ENCODE assay signal across 12 cellular contexts in genomic region chr2:183010112-183010511, GRCh38. TPM values are rescaled to one million over a fixed set of nuclear protein-coding genes. Genes with fewer than 3 reads are reported as not detected.
DNase-seq lines count a peak whose midpoint lies in the region; ATAC-seq and TF ChIP-seq lines count a peak whose summit lies in the region.
"Had no signal": no experiment of that assay in that cellular context is flagged by ENCODE, and none has a peak within 500 bp of the region (broad histone marks: within the 10 kb centered on the region; RNA-seq: fewer than 3 reads in every experiment).

No MANE protein-coding gene starts in this region.

- H3K9me3 ChIP-seq in upper lobe of left lung, result no peaks in the 10 kb centered on the region

- WGBS in upper lobe of left lung, 2 donors, result 75 to 78% methylated on average over 5 of the region's 5 CpGs

- H3K4me3 Mint-ChIP-seq in mesothelial cell of epicardium, result no peak overlapping the region
- no peak overlapping the region for H3K4me3 Mint-ChIP-seq in activated T-cell treated with anti-CD3 and anti-CD28 coated beads, Interleukin-2, amount 50 U/mL, for 72 hours
- H3K4me3 Mint-ChIP-seq: stimulated activated effector memory CD8-positive, alpha-beta T cell treated with anti-CD3 and anti-CD28 coated beads, Interleukin-12 subunit alpha, Interleukin-12 subunit beta, amount 100 ng/mL, for 72 hours had no signal

- no peak for TF ChIP-seq POLR2A in upper lobe of left lung (IDR thresholded peaks at IDR 0.05)

- H3K4me3 ChIP-seq in upper lobe of left lung, result no peak overlapping the region

- H3K27ac ChIP-seq in upper lobe of left lung, result no peak overlapping the region

- ATAC-seq in upper lobe of left lung (ENCODE audit: low FRiP score in 2 of 2), result no peak
- ATAC-seq in activated T-cell treated with anti-CD3 and anti-CD28 coated beads, Interleukin-2, amount 50 U/mL, for 72 hours (replicated peaks in 1 of 2), result no peak
- ATAC-seq: stimulated activated effector memory CD8-positive, alpha-beta T cell treated with anti-CD3 and anti-CD28 coated beads, Interleukin-12 subunit alpha, Interleukin-12 subunit beta, amount 100 ng/mL, for 72 hours had no signal

- peaks cover 4 to 14% (median 9%) of the 10 kb centered on the region in 4 donors for H3K4me1 ChIP-seq in upper lobe of left lung

- no peaks in the 10 kb centered on the region for H3K27me3 Mint-ChIP-seq in mesothelial cell of epicardium (ENCODE audit: low read depth)
- H3K27me3 Mint-ChIP-seq in activated T-cell treated with anti-CD3 and anti-CD28 coated beads, Interleukin-2, amount 50 U/mL, for 72 hours (ENCODE audit: low read depth), result peaks cover 12% of the 10 kb centered on the region

- H3K36me3 Mint-ChIP-seq in mesothelial cell of epicardium, result no peaks in the 10 kb centered on the region
- H3K36me3 Mint-ChIP-seq in activated T-cell treated with anti-CD3 and anti-CD28 coated beads, Interleukin-2, amount 50 U/mL, for 72 hours (ENCODE audit: insufficient read depth in 2 of 2), result no peaks in the 10 kb centered on the region
- H3K36me3 Mint-ChIP-seq: stimulated activated effector memory CD8-positive, alpha-beta T cell treated with anti-CD3 and anti-CD28 coated beads, Interleukin-12 subunit alpha, Interleukin-12 subunit beta, amount 100 ng/mL, for 72 hours had no signal

- no peaks in the 10 kb centered on the region for H3K36me3 ChIP-seq in upper lobe of left lung

- H3K27me3 ChIP-seq in upper lobe of left lung, result no peaks in the 10 kb centered on the region

- in situ Hi-C loops in KBM-7 (cut with MboI; ENCODE audit: low pct_unique_long_range_greater_than_20kb, low sequenced_read_pairs), result no loop called here

- TF ChIP-seq EP300 in upper lobe of left lung (IDR thresholded peaks at IDR 0.05), result no peak

- H3K27ac Mint-ChIP-seq in mesothelial cell of epicardium, result peak overlapping the region; percentile 9
- H3K27ac Mint-ChIP-seq in activated T-cell treated with anti-CD3 and anti-CD28 coated beads, Interleukin-2, amount 50 U/mL, for 72 hours, result no peak overlapping the region
- H3K27ac Mint-ChIP-seq: stimulated activated effector memory CD8-positive, alpha-beta T cell treated with anti-CD3 and anti-CD28 coated beads, Interleukin-12 subunit alpha, Interleukin-12 subunit beta, amount 100 ng/mL, for 72 hours had no signal

- no peak for TF ChIP-seq CTCF in mesothelial cell of epicardium (IDR thresholded peaks at IDR 0.05; ENCODE audit: unreplicated experiment)
- TF ChIP-seq CTCF in upper lobe of left lung (IDR thresholded peaks at IDR 0.05), result no peak

- H3K9me3 Mint-ChIP-seq in mesothelial cell of epicardium, result no peaks in the 10 kb centered on the region
- H3K9me3 Mint-ChIP-seq in activated T-cell treated with anti-CD3 and anti-CD28 coated beads, Interleukin-2, amount 50 U/mL, for 72 hours, result no peaks in the 10 kb centered on the region
- H3K9me3 Mint-ChIP-seq: stimulated activated effector memory CD8-positive, alpha-beta T cell treated with anti-CD3 and anti-CD28 coated beads, Interleukin-12 subunit alpha, Interleukin-12 subunit beta, amount 100 ng/mL, for 72 hours had no signal

- peaks cover 4% of the 10 kb centered on the region for H3K4me1 Mint-ChIP-seq in mesothelial cell of epicardium
- no peaks in the 10 kb centered on the region for H3K4me1 Mint-ChIP-seq in activated T-cell treated with anti-CD3 and anti-CD28 coated beads, Interleukin-2, amount 50 U/mL, for 72 hours (ENCODE audit: low read depth)
- H3K4me1 Mint-ChIP-seq: stimulated activated effector memory CD8-positive, alpha-beta T cell treated with anti-CD3 and anti-CD28 coated beads, Interleukin-12 subunit alpha, Interleukin-12 subunit beta, amount 100 ng/mL, for 72 hours had no signal

- DNase-seq in EH (ENCODE audit: low read depth) (peak; percentile 67), NCI-H2196 (lab: John Stamatoyannopoulos, UW; ENCODE audit: unreplicated experiment) (peak; percentile 62), dermis blood vessel endothelial cell (peak; percentile 20), mesothelial cell of epicardium (ENCODE audit: low spot score in 2 of 2, unreplicated experiment in 2 of 2) (no peak), NCI-H2081 treated with DMSO at 0.1 percent for 48 hours (lab: John Stamatoyannopoulos, UW) (no peak), KBM-7 (no peak), upper lobe of left lung (no peak)
- DNase-seq in activated T-cell treated with anti-CD3 and anti-CD28 coated beads, Interleukin-2, amount 50 U/mL, for 72 hours, result no peak
- DNase-seq: activated CD8-positive, alpha-beta memory T cell treated with anti-CD3 and anti-CD28 coated beads, Interleukin-2, amount 50 U/mL, for 48 hours; Calu3; nucleus accumbens had no signal

RNA-seq across cellular contexts. Expression of gene NCKAP1, which starts 28.1 kb away (rescaled TPM):
- total RNA-seq in dermis blood vessel endothelial cell, result 171 and 364 TPM in 2 replicates
- total RNA-seq in mesothelial cell of epicardium, result 98.9 to 106 TPM (median 104 TPM) in 3 replicates
- total RNA-seq in upper lobe of left lung, result 100 to 1,000 TPM in 2 of 6 donors, 10 to 100 TPM in 4; 34.2 to 129 (median 83.9) TPM
- total RNA-seq in activated T-cell treated with anti-CD3 and anti-CD28 coated beads, Interleukin-2, amount 50 U/mL, for 72 hours, result 10 to 100 TPM in 1 of 2 donors, 1 to 10 TPM in 1; 9.3 to 12.4 TPM

Comparison
In these comparisons a context has a peak if more than half of its experiments do, and no peak if none do; other contexts are left out.
1. DNase-seq: peak in EH (single experiment), NCI-H2196 (single experiment) and dermis blood vessel endothelial cell (single experiment); none in mesothelial cell of epicardium (0 of 2), NCI-H2081 treated with DMSO at 0.1 percent for 48 hours (single experiment), KBM-7 (single experiment), upper lobe of left lung (0 of 2) and activated T-cell treated with anti-CD3 and anti-CD28 coated beads, Interleukin-2, amount 50 U/mL, for 72 hours (0 of 2).